1 cellular context compared by ENCODE assay signal in the genomic region with DNA sequence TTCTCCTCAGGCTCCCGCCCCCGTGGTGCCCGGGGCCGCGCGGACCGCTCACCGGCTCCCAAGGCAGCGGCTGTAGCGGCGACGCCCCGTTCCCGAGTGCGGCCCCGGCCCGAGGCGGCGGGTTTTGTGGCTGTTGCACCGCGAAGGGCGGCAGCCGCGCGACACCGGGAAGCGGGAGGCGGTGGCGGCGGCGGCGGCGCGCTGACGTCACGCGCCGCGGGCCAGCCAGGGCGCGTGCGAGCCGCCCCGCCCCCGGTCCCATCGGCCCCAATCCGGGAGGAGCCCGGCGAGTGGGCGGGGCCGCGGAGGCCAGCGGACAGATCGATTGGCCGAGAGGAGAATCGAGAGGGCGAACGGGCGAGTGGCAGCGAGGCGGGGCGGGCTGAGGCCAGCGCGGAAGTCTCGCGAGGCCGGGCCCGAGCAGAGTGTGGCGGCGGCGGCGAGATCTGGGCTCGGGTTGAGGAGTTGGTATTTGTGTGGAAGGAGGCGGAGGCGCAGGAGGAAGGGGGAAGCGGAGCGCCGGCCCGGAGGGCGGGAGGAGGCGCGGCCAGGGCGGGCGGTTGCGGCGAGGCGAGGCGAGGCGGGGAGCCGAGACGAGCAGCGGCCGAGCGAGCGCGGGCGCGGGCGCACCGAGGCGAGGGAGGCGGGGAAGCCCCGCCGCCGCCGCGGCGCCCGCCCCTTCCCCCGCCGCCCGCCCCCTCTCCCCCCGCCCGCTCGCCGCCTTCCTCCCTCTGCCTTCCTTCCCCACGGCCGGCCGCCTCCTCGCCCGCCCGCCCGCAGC.
TF ChIP-seq lines count a peak whose summit lies in the region.

A gene (plus strand): TSS at position 726 of the 781 bp plus-strand sequence. CDS start 101 bp downstream, outside the sequence.

TF ChIP-seq in H1, 55 proteins besides CTCF, POLR2A, EP300 and RAD21:
- TF ChIP-seq RFX5 (IDR thresholded peaks at IDR 0.05; ENCODE audit: borderline replicate concordance, low read depth, low read length) (no peak), ASH2L (IDR thresholded peaks at IDR 0.05; ENCODE audit: low read length) (no peak), SUZ12 (IDR thresholded peaks at IDR 0.05; ENCODE audit: low read length) (no peak), TAF7 (optimal IDR thresholded peaks at IDR 0.05; ENCODE audit: borderline replicate concordance, low read depth, low read length) (peak; percentile 87), JUND (IDR thresholded peaks at IDR 0.05; ENCODE audit: low read length) (no peak), SP1 (IDR thresholded peaks at IDR 0.05; ENCODE audit: low read depth, low read length) (peak; percentile 35; the same call in 1 of the 2 replicates), FOSL1 (IDR thresholded peaks at IDR 0.05; ENCODE audit: insufficient read depth, low read depth, low read length) (no peak), BACH1 (IDR thresholded peaks at IDR 0.05; ENCODE audit: low read length) (no peak), JUN (IDR thresholded peaks at IDR 0.05; ENCODE audit: low read depth, low read length) (no peak), CEBPB (IDR thresholded peaks at IDR 0.05; ENCODE audit: low read depth, low read length) (no peak), SRF (IDR thresholded peaks at IDR 0.05; ENCODE audit: low read depth, low read length) (no peak), RXRA (IDR thresholded peaks at IDR 0.05; ENCODE audit: insufficient read depth, low read depth, low read length) (no peak), EGR1 (IDR thresholded peaks at IDR 0.05; ENCODE audit: borderline replicate concordance, low read depth, low read length) (no peak), BRCA1 (IDR thresholded peaks at IDR 0.05; ENCODE audit: low read depth, low read length) (peak; percentile 85), SIN3A (conservative IDR thresholded peaks at IDR 0.05 in 1 of 2, IDR thresholded peaks at IDR 0.05 in 1 of 2; ENCODE audit: low read depth in 1 of 2, low read length in 2 of 2) (no peak; a peak in 1 of 4 replicates), HDAC6 (IDR thresholded peaks at IDR 0.05; ENCODE audit: low read depth, low read length) (no peak), RBBP5 (IDR thresholded peaks at IDR 0.05; ENCODE audit: borderline replicate concordance, low read depth, low read length) (no peak), CTBP2 (IDR thresholded peaks at IDR 0.05; ENCODE audit: borderline replicate concordance, insufficient read depth, insufficient read length, low read length) (no peak), SAP30 (IDR thresholded peaks at IDR 0.05; ENCODE audit: insufficient read depth, insufficient replicate concordance, low read length) (no peak), ZNF274 (IDR thresholded peaks at IDR 0.05; ENCODE audit: borderline replicate concordance, extremely low read depth, low read length) (no peak), SP2 (IDR thresholded peaks at IDR 0.05; ENCODE audit: low read length) (no peak), NANOG (IDR thresholded peaks at IDR 0.05; ENCODE audit: insufficient read depth, low read depth, low read length, poor library complexity, severe bottlenecking) (no peak), TEAD4 (IDR thresholded peaks at IDR 0.05; ENCODE audit: low read depth, low read length) (0 out of 2 replicates have a peak, but pooled peaks have one; percentile 6), SIX5 (IDR thresholded peaks at IDR 0.05; ENCODE audit: low read depth, low read length) (no peak), YY1 (IDR thresholded peaks at IDR 0.05; ENCODE audit: low read depth, low read length) (no peak), POLR2AphosphoS5 (IDR thresholded peaks at IDR 0.05; ENCODE audit: low read depth, low read length) (peak; percentile 4; the same call in 1 of the 2 replicates), TBP (IDR thresholded peaks at IDR 0.05; ENCODE audit: low read depth, low read length) (peak; percentile 24; the same call in 1 of the 2 replicates), EZH2 (IDR thresholded peaks at IDR 0.05; ENCODE audit: low read depth, low read length, severe bottlenecking) (no peak), HDAC2 (IDR thresholded peaks at IDR 0.05; ENCODE audit: borderline replicate concordance in 1 of 2, low read depth in 2 of 2, low read length in 2 of 2) (no peak), CHD2 (IDR thresholded peaks at IDR 0.05; ENCODE audit: low read length) (peak; percentile 96), RNF2 (IDR thresholded peaks at IDR 0.05; ENCODE audit: borderline replicate concordance, low read depth, low read length, missing control alignments, poor library complexity, severe bottlenecking) (no peak), GTF2F1 (IDR thresholded peaks at IDR 0.05; ENCODE audit: borderline replicate concordance, low read depth, low read length) (no peak), KDM4A (IDR thresholded peaks at IDR 0.05; ENCODE audit: low read depth, low read length, severe bottlenecking) (peak; percentile 1), CBX5 (IDR thresholded peaks at IDR 0.05; ENCODE audit: low read depth, low read length) (no peak), SIRT6 (IDR thresholded peaks at IDR 0.05; ENCODE audit: low read length) (no peak), PHF8 (conservative IDR thresholded peaks at IDR 0.05; ENCODE audit: low read depth, low read length) (peak; percentile 80), TCF12 (IDR thresholded peaks at IDR 0.05; ENCODE audit: low read depth, low read length) (no peak), CREB1 (IDR thresholded peaks at IDR 0.05) (peak; percentile 78), NRF1 (IDR thresholded peaks at IDR 0.05; ENCODE audit: low read depth, low read length) (no peak), KDM5A (IDR thresholded peaks at IDR 0.05; ENCODE audit: low read length) (no peak), TAF1 (IDR thresholded peaks at IDR 0.05; ENCODE audit: low read depth, low read length) (peak; percentile 75)
- TF ChIP-seq, protein P1, sequence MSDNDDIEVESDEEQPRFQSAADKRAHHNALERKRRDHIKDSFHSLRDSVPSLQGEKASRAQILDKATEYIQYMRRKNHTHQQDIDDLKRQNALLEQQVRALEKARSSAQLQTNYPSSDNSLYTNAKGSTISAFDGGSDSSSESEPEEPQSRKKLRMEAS (IDR thresholded peaks at IDR 0.05), result peak; percentile 9; the same call in 1 of the 2 replicates
- TF ChIP-seq, protein P2, sequence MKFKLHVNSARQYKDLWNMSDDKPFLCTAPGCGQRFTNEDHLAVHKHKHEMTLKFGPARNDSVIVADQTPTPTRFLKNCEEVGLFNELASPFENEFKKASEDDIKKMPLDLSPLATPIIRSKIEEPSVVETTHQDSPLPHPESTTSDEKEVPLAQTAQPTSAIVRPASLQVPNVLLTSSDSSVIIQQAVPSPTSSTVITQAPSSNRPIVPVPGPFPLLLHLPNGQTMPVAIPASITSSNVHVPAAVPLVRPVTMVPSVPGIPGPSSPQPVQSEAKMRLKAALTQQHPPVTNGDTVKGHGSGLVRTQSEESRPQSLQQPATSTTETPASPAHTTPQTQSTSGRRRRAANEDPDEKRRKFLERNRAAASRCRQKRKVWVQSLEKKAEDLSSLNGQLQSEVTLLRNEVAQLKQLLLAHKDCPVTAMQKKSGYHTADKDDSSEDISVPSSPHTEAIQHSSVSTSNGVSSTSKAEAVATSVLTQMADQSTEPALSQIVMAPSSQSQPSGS (IDR thresholded peaks at IDR 0.05; ENCODE audit: low read length), result no peak
- TF ChIP-seq, protein P3, sequence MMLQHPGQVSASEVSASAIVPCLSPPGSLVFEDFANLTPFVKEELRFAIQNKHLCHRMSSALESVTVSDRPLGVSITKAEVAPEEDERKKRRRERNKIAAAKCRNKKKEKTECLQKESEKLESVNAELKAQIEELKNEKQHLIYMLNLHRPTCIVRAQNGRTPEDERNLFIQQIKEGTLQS (IDR thresholded peaks at IDR 0.05; ENCODE audit: insufficient read depth, low read depth, low read length), result no peak
